Comparison of ENCODE assay signal across 8 cellular contexts in the genomic region with DNA sequence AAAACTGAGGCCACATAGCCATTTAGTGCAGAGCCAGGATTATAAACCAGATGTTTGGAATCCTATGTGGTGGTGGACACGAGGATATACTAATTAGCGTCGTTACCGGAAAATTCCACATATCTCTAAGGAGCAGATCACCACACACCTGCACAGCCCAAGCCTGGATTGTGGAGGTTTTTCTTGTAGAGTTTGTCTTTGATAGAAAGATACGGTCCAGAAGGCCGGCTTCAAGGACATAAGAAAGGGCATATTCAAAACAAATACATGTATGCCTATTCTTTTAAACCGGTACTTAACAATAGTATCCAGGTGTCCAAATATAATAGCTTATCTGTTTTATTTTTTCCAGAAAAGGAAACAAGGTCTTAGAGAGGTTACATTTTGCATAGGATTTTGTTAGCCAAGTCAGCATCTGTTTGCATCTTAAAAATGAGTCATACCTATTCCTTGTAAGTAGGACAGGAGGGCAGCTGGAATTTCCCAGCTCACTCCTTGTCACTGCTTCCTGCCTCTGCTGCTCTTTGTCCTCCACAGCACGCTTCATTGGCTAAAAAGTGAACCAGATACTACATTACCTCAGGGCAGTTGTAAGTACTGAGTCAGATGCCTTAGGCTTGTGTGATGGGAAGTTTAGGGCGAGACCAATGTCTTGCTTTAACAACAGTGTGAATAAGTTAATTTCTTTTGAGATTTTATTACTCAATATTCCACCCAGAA. TPM values are rescaled to one million over a fixed set of nuclear protein-coding genes. Genes with fewer than 3 reads are reported as not detected.
DNase-seq lines count a peak whose midpoint lies in the region; ATAC-seq and TF ChIP-seq lines count a peak whose summit lies in the region.

No MANE protein-coding gene starts in this region.

- no peaks in the 10 kb centered on the region for H3K9me3 ChIP-seq in GM23248 (ENCODE audit: low read depth)
- no peaks in the 10 kb centered on the region for H3K9me3 ChIP-seq in Panc1 (ENCODE audit: control insufficient read depth, insufficient read depth, low read depth, low read length)

- H3F3A ChIP-seq in GM23248 (ENCODE audit: insufficient read depth): peaks cover 21% of the 10 kb centered on the region

- no peaks in the 10 kb centered on the region for H3K9me3 Mint-ChIP-seq in effector memory CD8-positive, alpha-beta T cell
- peaks cover 10% of the 10 kb centered on the region for H3K9me3 Mint-ChIP-seq in nephron progenitor cell

- H2AFZ ChIP-seq in GM23248: 0 out of 2 replicates have a peak overlapping the region, but pooled peaks have one; percentile 4

- in situ Hi-C loops in GM23248 (cut with MboI) (no loop called here), Panc1 (cut with HindIII; ENCODE audit: low pct_unique_long_range_greater_than_20kb, low sequenced_read_pairs) (no loop called here)

- no peaks in the 10 kb centered on the region for H3K9me2 ChIP-seq in GM23248 (ENCODE audit: insufficient read depth)

- no peak overlapping the region for H3K4me3 ChIP-seq in GM23248
- no peak overlapping the region for H3K4me3 ChIP-seq in Panc1 (ENCODE audit: low read depth in 2 of 2, low read length in 2 of 2)

- H3K27me3 Mint-ChIP-seq in effector memory CD8-positive, alpha-beta T cell: no peaks in the 10 kb centered on the region
- peaks cover 9% of the 10 kb centered on the region for H3K27me3 Mint-ChIP-seq in nephron progenitor cell (ENCODE audit: low read depth, poor library complexity)

- H3K27me3 ChIP-seq in GM23248 (replicated peaks; ENCODE audit: insufficient read depth): no peaks in the 10 kb centered on the region
- no peaks in the 10 kb centered on the region for H3K27me3 ChIP-seq in Panc1 (ENCODE audit: control insufficient read depth, insufficient read depth, low read length)

- intact Hi-C loops in Panc1 (cut with micrococcal nuclease; ENCODE audit: unreplicated experiment): loop anchor here (5.0 kb wide), 2 partner anchors 67 to 163 kb away; no protein-coding TSS in a partner anchor

- BruUV-seq in Panc1 (replicated peaks; lab: Mats Ljungman, UMichigan): no TSS peak

- ATAC-seq in Panc1: peak; percentile 90
- ATAC-seq in effector memory CD8-positive, alpha-beta T cell (replicated peaks): peak; percentile 28

- CTCF ChIA-PET in Panc1 (lab: Charles Lee): no interaction called here

- H3K4me1 Mint-ChIP-seq in effector memory CD8-positive, alpha-beta T cell (ENCODE audit: low read depth in 2 of 2): peaks cover 7 to 15% of the 10 kb centered on the region in 2 donors
- peaks cover 39% of the 10 kb centered on the region for H3K4me1 Mint-ChIP-seq in nephron progenitor cell

- H3K4me1 ChIP-seq in GM23248 (ENCODE audit: insufficient read depth): peaks cover 33% of the 10 kb centered on the region
- H3K4me1 ChIP-seq in Panc1 (ENCODE audit: control insufficient read depth, insufficient read depth, low read length): peaks cover 47% of the 10 kb centered on the region

- 62 to 63% methylated on average over 9 of the region's 9 CpGs for WGBS in GM23248 (ENCODE audit: low coverage in 1 of 2, low lambda C conversion rate in 2 of 2, missing lambda C conversion rate in 2 of 2), 2 experiments

- no peak overlapping the region for H3K27ac Mint-ChIP-seq in effector memory CD8-positive, alpha-beta T cell
- peak overlapping the region; percentile 30 for H3K27ac Mint-ChIP-seq in nephron progenitor cell

- H3K36me3 ChIP-seq in GM23248 (ENCODE audit: low read depth) (no peaks in the 10 kb centered on the region), Panc1 (ENCODE audit: control insufficient read depth, insufficient read depth, low read length) (no peaks in the 10 kb centered on the region)

- H3K4me2 ChIP-seq in GM23248 (ENCODE audit: unreplicated experiment): peak overlapping the region; percentile 17

- H3K27ac ChIP-seq in GM23248 (peak overlapping the region; percentile 92), Panc1 (ENCODE audit: low read length) (peak overlapping the region; percentile 94)

- H4K20me1 ChIP-seq in GM23248 (ENCODE audit: insufficient read depth): no peaks in the 10 kb centered on the region

- H3K4me3 Mint-ChIP-seq in effector memory CD8-positive, alpha-beta T cell: no peak overlapping the region
- no peak overlapping the region for H3K4me3 Mint-ChIP-seq in nephron progenitor cell

- TF ChIP-seq CTCF in Panc1 (IDR thresholded peaks at IDR 0.05) (no peak), nephron progenitor cell (IDR thresholded peaks at IDR 0.05) (no peak)

- no peaks in the 10 kb centered on the region for H3K79me2 ChIP-seq in GM23248 (ENCODE audit: insufficient read depth)

- peaks cover 2% of the 10 kb centered on the region for H3K36me3 Mint-ChIP-seq in effector memory CD8-positive, alpha-beta T cell (ENCODE audit: insufficient read depth)
- H3K36me3 Mint-ChIP-seq in nephron progenitor cell (ENCODE audit: low read depth): no peaks in the 10 kb centered on the region

- DNase-seq in EL (peak; percentile 98), GM23248 (peak; percentile 98), Panc1 (ENCODE audit: low read depth, low spot score) (peak; percentile 92), nephron progenitor cell (no peak), mesenteric fat pad (ENCODE audit: low spot score) (no peak), NCI-H146 treated with DMSO at 0.1 percent for 48 hours (lab: John Stamatoyannopoulos, UW; ENCODE audit: unreplicated experiment) (no peak), cortex of kidney (lab: John Stamatoyannopoulos, UW) (no peak)
- DNase-seq in effector memory CD8-positive, alpha-beta T cell: peak in 1 of 3 experiments; percentile 1

- peak overlapping the region; percentile 70 for H3K9ac ChIP-seq in GM23248

- POLR2A ChIA-PET in Panc1 (lab: Charles Lee): interaction anchor here (0.8 to 1.1 kb wide), 3 partner anchors 10 to 159 kb away, joined by 3 to 5 read pairs (median 3); no protein-coding TSS in a partner anchor

RNA-seq across cellular contexts. Expression of a gene that starts 3.6 kb away (rescaled TPM):
- total RNA-seq in GM23248 (2014; rRNA removed; shearing (Covaris generic)): 2.4 TPM in 1 of 2 replicates, not detected in the other
- polyA plus RNA-seq in GM23248 (2016; fragmentation: Nextera tagmentation; extraction: Ambion mirVana): 0.32 and 0.45 TPM in 2 replicates
- total RNA-seq in Panc1 (2021; ENCODE audit: unreplicated experiment) (0.36 TPM), mesenteric fat pad (0.48 TPM)
- 0.59 TPM for polyA plus RNA-seq in Panc1 (2012; ENCODE audit: insufficient read length)

Comparison
In these comparisons a context has a peak if more than half of its experiments do, and no peak if none do; other contexts are left out.
1. DNase-seq: peak in EL (single experiment), GM23248 (single experiment) and Panc1 (single experiment); none in nephron progenitor cell (single experiment), mesenteric fat pad (single experiment), NCI-H146 treated with DMSO at 0.1 percent for 48 hours (single experiment) and cortex of kidney (single experiment).